8 cellular contexts compared by ENCODE assay signal in genomic region chr6:16129623-16130243, GRCh38. TPM values are rescaled to one million over a fixed set of nuclear protein-coding genes. Genes with fewer than 3 reads are reported as not detected.
A peak's percentile ranks its signal among the peaks of the same experiment; 100 is the strongest.
DNase-seq lines count a peak whose midpoint lies in the region; ATAC-seq, FAIRE-seq and TF ChIP-seq lines count a peak whose summit lies in the region.

No MANE protein-coding gene starts in this region.

- H3K4me1 ChIP-seq in CD4-positive, alpha-beta memory T cell (ENCODE audit: insufficient read depth, low read length): peaks cover 46% of the 10 kb centered on the region
- H3K4me1 ChIP-seq in K562 (replicated peaks in 1 of 2; ENCODE audit: control insufficient read depth in 2 of 2, insufficient read depth in 2 of 2, low read length in 2 of 2) (peaks cover 20 to 22% of the 10 kb centered on the region in 2 experiments), iPS-20b (ENCODE audit: insufficient read depth, low read length) (peaks cover 23% of the 10 kb centered on the region; the same call in 1 of the 2 replicates)

- under 1% methylated on average over 27 of the region's 33 CpGs for WGBS in K562 (ENCODE audit: insufficient coverage, low coverage, missing lambda C conversion rate)

- CTCF ChIA-PET in CD4-positive, alpha-beta memory T cell (lab: Charles Lee; ENCODE audit: partially characterized antibody): interaction anchor here (0.7 to 3.7 kb wide), 7 partner anchors 12 to 438 kb away, joined by 3 to 22 read pairs (median 5); no protein-coding TSS in a partner anchor
- CTCF ChIA-PET in K562 (lab: Yijun Ruan, JAX; ENCODE audit: low intra/inter-chr PET ratio): interaction anchor here (0.6 to 6.2 kb wide), 5 partner anchors 53 to 440 kb away, joined by 3 to 128 read pairs (median 8); no protein-coding TSS in a partner anchor

- TF ChIP-seq CTCF in HFF-Myc (IDR thresholded peaks at IDR 0.05; ENCODE audit: low read depth, low read length, missing control alignments): no peak
- TF ChIP-seq CTCF in K562 (IDR thresholded peaks at IDR 0.05 in 2 of 3, conservative IDR thresholded peaks at IDR 0.05 in 1 of 3; ENCODE audit: insufficient read depth in 2 of 3, low read depth in 1 of 3, low read length in 3 of 3): no peak

- peak overlapping the region; percentile 93 for H3K27ac ChIP-seq in CD4-positive, alpha-beta memory T cell (ENCODE audit: low read depth, low read length)
- peak overlapping the region; percentile 92 for H3K27ac ChIP-seq in K562 (ENCODE audit: extremely low read depth, low read depth, low read length)
- no peak overlapping the region for H3K27ac ChIP-seq in iPS-20b (ENCODE audit: low read length)
- H3K27ac ChIP-seq in skin epidermis: peak overlapping the region; percentile 87 to 98 (median 95)

- peak overlapping the region; percentile 89 to 99 for H3K9ac ChIP-seq in K562 (ENCODE audit: insufficient read depth in 1 of 2, low read depth in 2 of 2, low read length in 2 of 2)
- peak overlapping the region; percentile 78; the same call in 1 of the 2 replicates for H3K9ac ChIP-seq in iPS-20b (ENCODE audit: low read depth, low read length)

- peak in 3 of 5 donors; percentile 59 to 68 (median 62) for DNase-seq in CD4-positive, alpha-beta memory T cell
- DNase-seq in HFF-Myc (ENCODE audit: extremely low read depth, low read depth) (no peak), RKO (ENCODE audit: low spot score) (peak; percentile 50), K562 (ENCODE audit: extremely low read depth in 1 of 4, low spot score in 3 of 4) (peak in 1 of 4 experiments; percentile 41), middle frontal gyrus (ENCODE audit: extremely low spot score, low spot score) (no peak)

- TF ChIP-seq RAD21 in K562 (CRISPR knock-in tag; conservative IDR thresholded peaks at IDR 0.05 in 1 of 2, IDR thresholded peaks at IDR 0.05 in 1 of 2): no peak

- H3K4me2 ChIP-seq in K562 (ENCODE audit: insufficient read depth, low read length): peak overlapping the region; percentile 93

- no peaks in the 10 kb centered on the region for H3K27me3 ChIP-seq in CD4-positive, alpha-beta memory T cell (ENCODE audit: insufficient read depth, low read length)
- H3K27me3 ChIP-seq in K562 (ENCODE audit: control insufficient read depth in 2 of 2, insufficient read depth in 2 of 2, low read length in 2 of 2) (no peaks in the 10 kb centered on the region), iPS-20b (ENCODE audit: insufficient read depth, low read length) (peaks cover 6% of the 10 kb centered on the region; the same call in 1 of the 2 replicates)

- peak overlapping the region; percentile 95 to 99 (median 98) for H3K4me3 Mint-ChIP-seq in CD4-positive, alpha-beta memory T cell

- peak overlapping the region; percentile 66 to 89 for H3K4me3 ChIP-seq in CD4-positive, alpha-beta memory T cell (ENCODE audit: low read length in 2 of 2)
- peak overlapping the region; percentile 82 for H3K4me3 ChIP-seq in HFF-Myc (replicated peaks; ENCODE audit: low read depth, low read length)
- H3K4me3 ChIP-seq in K562: peak overlapping the region; percentile 90
- peak overlapping the region; percentile 77 for H3K4me3 ChIP-seq in iPS-20b (ENCODE audit: low read length)
- peak overlapping the region; percentile 55 to 95 (median 90) for H3K4me3 ChIP-seq in skin epidermis

- intact Hi-C loops in CD4-positive, alpha-beta memory T cell (cut with micrococcal nuclease): loop anchor here (1.0 to 10.0 kb wide), 7 partner anchors 8 to 1577 kb away; partner anchors contain the start of genes ATXN1 and NUP153
- intact Hi-C loops in K562 (cut with micrococcal nuclease): loop anchor here (1.0 to 10.0 kb wide), 7 partner anchors 39 to 335 kb away; no protein-coding TSS in a partner anchor

- H3K4me1 Mint-ChIP-seq in CD4-positive, alpha-beta memory T cell: peaks cover 24 to 61% (median 37%) of the 10 kb centered on the region in 4 donors

- peaks cover 0 to 3% (median 0%) of the 10 kb centered on the region in 8 donors for H3K9me3 Mint-ChIP-seq in CD4-positive, alpha-beta memory T cell

- no peaks in the 10 kb centered on the region for H3K9me1 ChIP-seq in K562 (ENCODE audit: control insufficient read depth, insufficient read depth, low read length)

- peaks cover 15 to 47% of the 10 kb centered on the region in 2 donors for H3K36me3 Mint-ChIP-seq in CD4-positive, alpha-beta memory T cell

- peaks cover 40% of the 10 kb centered on the region for H4K20me1 ChIP-seq in K562 (replicated peaks; ENCODE audit: control insufficient read depth, insufficient read depth, low read length)

- peak overlapping the region; percentile 95 to 98 (median 97) for H3K27ac Mint-ChIP-seq in CD4-positive, alpha-beta memory T cell

- ATAC-seq in K562 (peak; percentile 4), GM19455 (IDR thresholded peaks at IDR 0.05; ENCODE audit: unreplicated experiment) (no peak)

- peak; percentile 49 for FAIRE-seq in K562 (lab: Jason Lieb, UNC)

- no peak for TF ChIP-seq POLR2A in K562 (conservative IDR thresholded peaks at IDR 0.05)

- in situ Hi-C loops in K562 (cut with MboI): no loop called here

- POLR2A ChIA-PET in CD4-positive, alpha-beta memory T cell (lab: Charles Lee; ENCODE audit: partially characterized antibody): interaction anchor here (0.8 to 4.6 kb wide), 10 partner anchors 7 to 467 kb away, joined by 3 to 82 read pairs (median 4); partner anchors contain the start of gene DTNBP1
- POLR2A ChIA-PET in K562 (lab: Yijun Ruan, JAX): interaction anchor here (0.7 to 10.6 kb wide), 65 partner anchors 8 to 585 kb away, joined by 3 to 186 read pairs (median 5); partner anchors contain the start of gene GMPR

- H3K79me2 ChIP-seq in K562 (ENCODE audit: control insufficient read depth, insufficient read depth, low read length): peaks cover 59% of the 10 kb centered on the region

- BruUV-seq in K562 (replicated peaks; lab: Mats Ljungman, UMichigan): no TSS peak

- H2AFZ ChIP-seq in K562 (ENCODE audit: low read depth, low read length): no peak overlapping the region

- H3K9me3 ChIP-seq in CD4-positive, alpha-beta memory T cell (ENCODE audit: control insufficient read depth in 1 of 2, low read length in 2 of 2): no peaks in the 10 kb centered on the region
- H3K9me3 ChIP-seq in K562 (replicated peaks; ENCODE audit: control insufficient read depth, insufficient read depth, low read depth, low read length) (no peaks in the 10 kb centered on the region), iPS-20b (ENCODE audit: insufficient read depth, low read depth, low read length) (no peaks in the 10 kb centered on the region)

- no peak for TF ChIP-seq EP300 in K562 (IDR thresholded peaks at IDR 0.05; ENCODE audit: low read length)

- peaks cover 2 to 3% of the 10 kb centered on the region in 2 donors for H3K27me3 Mint-ChIP-seq in CD4-positive, alpha-beta memory T cell

- H3K36me3 ChIP-seq in CD4-positive, alpha-beta memory T cell (ENCODE audit: insufficient read depth, low read length): no peaks in the 10 kb centered on the region
- H3K36me3 ChIP-seq in K562 (ENCODE audit: control insufficient read depth, insufficient read depth, low read length) (peaks cover 48% of the 10 kb centered on the region), iPS-20b (ENCODE audit: insufficient read depth, low read depth, low read length) (peaks cover 42% of the 10 kb centered on the region)

TF ChIP-seq in K562, 482 proteins besides CTCF, POLR2A, EP300 and RAD21 (continues in another document):
- TF ChIP-seq FOXP4 (CRISPR knock-in tag; IDR thresholded peaks at IDR 0.05; ENCODE audit: borderline replicate concordance) (peak; percentile 18; the same call in 1 of the 2 replicates), ZNF551 (CRISPR knock-in tag; IDR thresholded peaks at IDR 0.05) (no peak), BACH1 (tag; IDR thresholded peaks at IDR 0.05) (no peak), ATF4 (CRISPR knock-in tag; IDR thresholded peaks at IDR 0.05) (no peak)

RNA-seq across cellular contexts. Expression of gene MYLIP, which starts 0.8 kb away (rescaled TPM):
- total RNA-seq in CD4-positive, alpha-beta memory T cell: 10 to 100 TPM; 17.5 to 19.9 TPM
- polyA plus RNA-seq in CD4-positive, alpha-beta memory T cell: 10 to 100 TPM; 71.9 to 88.8 TPM
- total RNA-seq in K562 (2011; cell fraction: chromatin; rRNA removed; ENCODE audit: low replicate concordance): 54.7 and 71.0 TPM in 2 replicates
- total RNA-seq in K562 (2011; cell fraction: nucleolus; rRNA removed): 35.4 TPM in 2 replicates
- 46.5 and 66.0 TPM in 2 replicates for total RNA-seq in K562 (2011; cell fraction: nucleoplasm; rRNA removed)
- total RNA-seq in K562 (2014; rRNA removed) (31.1 and 31.5 TPM in 2 replicates), K562 (2014; rRNA removed; fragmentation: Illumina TruSeq; extraction: Trizol) (27.2 and 29.2 TPM in 2 replicates), K562 (2015; rRNA removed; fragmentation: Illumina TruSeq; extraction: Trizol) (37.8 and 43.5 TPM in 2 replicates), K562 (2021) (32.5 and 34.4 TPM in 2 replicates)
- polyA plus RNA-seq in K562 (2011; rRNA removed) (41.9 and 46.1 TPM in 2 replicates), K562 (2014; fragmentation: Illumina TruSeq; extraction: Trizol) (27.1 and 29.8 TPM in 2 replicates), K562 (2014; fragmentation: Nextera tagmentation; extraction: Ambion mirVana) (10 to 100 TPM; 10.8 to 12.9 TPM), K562 (2014; rRNA removed) (33.4 and 37.1 TPM in 2 replicates)
- 21.3 and 30.8 TPM in 2 replicates for polyA plus RNA-seq in K562 (2011; cell fraction: cytosol; rRNA removed)
- polyA plus RNA-seq in K562 (2011; cell fraction: nucleus; rRNA removed): 66.4 and 72.9 TPM in 2 replicates
- polyA plus RNA-seq in K562 (2012): 31.8 and 37.9 TPM in 2 replicates
- 49.0 and 49.4 TPM in 2 replicates for polyA minus RNA-seq in K562 (2011; rRNA and poly(A)+ RNA removed)
- polyA minus RNA-seq in K562 (2011; cell fraction: cytosol; rRNA and poly(A)+ RNA removed): 22.9 and 24.3 TPM in 2 replicates
- polyA minus RNA-seq in K562 (2011; cell fraction: nucleus; rRNA and poly(A)+ RNA removed): 36.1 and 55.1 TPM in 2 replicates

Comparison
In these comparisons a context has a peak if more than half of its experiments do, and no peak if none do; other contexts are left out.
1. DNase-seq: peak in CD4-positive, alpha-beta memory T cell (3 of 5) and RKO (single experiment); none in HFF-Myc (single experiment) and middle frontal gyrus (single experiment).
2. Peak in every context shown above with its lines, with median percentiles within 50 percentile points of each other: H3K4me3 ChIP-seq.